ENCODE assay signal across 8 cellular contexts in the genomic region with DNA sequence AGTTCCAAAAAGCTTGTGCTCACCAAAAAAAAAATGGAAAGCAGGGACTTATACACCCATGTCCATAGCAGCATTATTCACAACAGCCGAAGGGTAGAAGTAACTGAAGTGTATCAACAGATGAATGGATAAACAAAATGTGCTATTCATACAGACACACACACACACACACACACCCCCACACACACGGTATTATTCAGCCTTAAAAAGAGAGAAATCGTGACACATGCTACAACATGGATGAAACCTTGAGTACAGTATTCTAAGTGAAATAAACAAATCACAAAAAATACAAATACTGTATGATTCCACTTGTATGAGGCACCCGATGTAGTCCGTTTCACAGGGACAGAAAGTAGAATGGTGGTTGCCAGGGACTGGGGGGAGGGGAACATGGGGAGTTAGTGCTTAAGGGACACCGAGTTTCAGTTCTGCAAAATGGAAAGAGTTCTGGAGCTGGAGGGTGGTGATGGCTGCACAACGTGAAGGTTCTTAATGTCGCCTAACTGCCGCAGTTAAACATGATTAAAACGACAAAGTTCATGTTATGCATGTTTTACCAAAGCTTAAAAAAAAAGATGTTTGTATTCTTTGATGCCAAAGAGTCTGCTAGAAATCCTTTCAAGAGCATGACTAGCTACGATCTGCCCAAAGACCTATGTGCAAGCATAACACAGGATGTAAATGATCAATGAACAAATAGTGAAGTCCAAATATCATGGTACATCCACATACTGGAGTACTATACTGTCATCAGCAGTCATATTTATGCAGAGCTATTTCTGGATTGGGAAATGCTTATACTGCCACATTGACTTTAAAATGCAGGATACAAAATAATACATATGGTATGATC. TPM values are rescaled to one million over a fixed set of nuclear protein-coding genes. Genes with fewer than 3 reads are reported as not detected.
DNase-seq lines count a peak whose midpoint lies in the region; ATAC-seq and TF ChIP-seq lines count a peak whose summit lies in the region.

No MANE protein-coding gene starts in this region.

- ATAC-seq in GM19452 (IDR thresholded peaks at IDR 0.05; ENCODE audit: unreplicated experiment) (peak; percentile 86), HG03139 (IDR thresholded peaks at IDR 0.05; ENCODE audit: unreplicated experiment) (peak; percentile 72)
- no peak for ATAC-seq in activated CD4-positive, alpha-beta T cell treated with anti-CD3 and anti-CD28 coated beads for 36 hours

- POLR2A ChIA-PET in activated CD4-positive, alpha-beta T cell treated with anti-CD3 and anti-CD28 coated beads for 36 hours (lab: Charles Lee): no interaction called here

- H3K27me3 Mint-ChIP-seq in activated CD4-positive, alpha-beta T cell treated with anti-CD3 and anti-CD28 coated beads for 36 hours: peaks cover 3% of the 10 kb centered on the region

- TF ChIP-seq POLR2A in sigmoid colon (IDR thresholded peaks at IDR 0.05): no peak

- H3K27ac Mint-ChIP-seq in activated CD4-positive, alpha-beta T cell treated with anti-CD3 and anti-CD28 coated beads for 36 hours: no peak overlapping the region

- H3K9me3 ChIP-seq in adipocyte (ENCODE audit: control insufficient read depth, low read length) (no peaks in the 10 kb centered on the region), sigmoid colon (no peaks in the 10 kb centered on the region)

- H3K4me1 Mint-ChIP-seq in activated CD4-positive, alpha-beta T cell treated with anti-CD3 and anti-CD28 coated beads for 36 hours: no peaks in the 10 kb centered on the region

- H3K27me3 ChIP-seq in adipocyte (replicated peaks; ENCODE audit: control insufficient read depth, insufficient read depth, low read length) (no peaks in the 10 kb centered on the region), sigmoid colon (no peaks in the 10 kb centered on the region)

- no peak for TF ChIP-seq EP300 in sigmoid colon (IDR thresholded peaks at IDR 0.05)

- intact Hi-C loops in sigmoid colon (cut with DNase I): loop anchor here (5.0 to 10.0 kb wide), 5 partner anchors 37 to 213 kb away; no protein-coding TSS in a partner anchor
- intact Hi-C loops in activated CD4-positive, alpha-beta T cell treated with anti-CD3 and anti-CD28 coated beads for 36 hours (cut with DNase I, micrococcal nuclease): no loop called here

- peak overlapping the region; percentile 50 for H3K9ac ChIP-seq in adipocyte (ENCODE audit: low read length)

- H3K36me3 ChIP-seq in adipocyte (ENCODE audit: control insufficient read depth, insufficient read depth, low read length, severe bottlenecking): no peaks in the 10 kb centered on the region
- H3K36me3 ChIP-seq in sigmoid colon: no peaks in the 10 kb centered on the region

- no peaks in the 10 kb centered on the region for H3K9me3 Mint-ChIP-seq in activated CD4-positive, alpha-beta T cell treated with anti-CD3 and anti-CD28 coated beads for 36 hours (ENCODE audit: low read depth)

- CTCF ChIA-PET in activated CD4-positive, alpha-beta T cell treated with anti-CD3 and anti-CD28 coated beads for 36 hours (lab: Charles Lee): no interaction called here

- peak overlapping the region; percentile 62 to 88 (median 86) for H3K27ac ChIP-seq in sigmoid colon

- H3K4me3 Mint-ChIP-seq in activated CD4-positive, alpha-beta T cell treated with anti-CD3 and anti-CD28 coated beads for 36 hours: no peak overlapping the region

- no peak for TF ChIP-seq CTCF in sigmoid colon (IDR thresholded peaks at IDR 0.05)

- DNase-seq in adipocyte (ENCODE audit: low read depth) (no peak), sigmoid colon (no peak), NCI-H82 treated with DMSO at 0.1 percent for 48 hours (lab: John Stamatoyannopoulos, UW; ENCODE audit: unreplicated experiment) (no peak), NCI-H2196 (lab: John Stamatoyannopoulos, UW; ENCODE audit: unreplicated experiment) (no peak), NCI-H1436 (lab: John Stamatoyannopoulos, UW) (no peak)
- no peak for DNase-seq in activated CD4-positive, alpha-beta T cell treated with anti-CD3 and anti-CD28 coated beads for 36 hours

- H3K4me3 ChIP-seq in adipocyte (ENCODE audit: low read length): peak overlapping the region; percentile 35
- no peak overlapping the region for H3K4me3 ChIP-seq in sigmoid colon

- no peaks in the 10 kb centered on the region for H3K36me3 Mint-ChIP-seq in activated CD4-positive, alpha-beta T cell treated with anti-CD3 and anti-CD28 coated beads for 36 hours (ENCODE audit: low read depth)

- WGBS in sigmoid colon, 2 donors: 41 to 49% methylated on average over 11 of the region's 11 CpGs

- H3K4me1 ChIP-seq in adipocyte (ENCODE audit: control insufficient read depth, insufficient read depth, low read length) (peaks cover 77% of the 10 kb centered on the region), sigmoid colon (peaks cover 0 to 100% (median 94%) of the 10 kb centered on the region in 4 donors)

RNA-seq across cellular contexts. Expression of gene TNS3, which starts 7.2 kb away (rescaled TPM):
- 10 to 100 TPM; 17.8 to 43.8 (median 28.2) TPM for total RNA-seq in sigmoid colon
- 10 to 100 TPM; 17.4 to 29.6 (median 28.8) TPM for polyA plus RNA-seq in sigmoid colon
- under 1 TPM; 0.11 TPM for total RNA-seq in activated CD4-positive, alpha-beta T cell treated with anti-CD3 and anti-CD28 coated beads for 36 hours

Comparison
In these comparisons a context has a peak if more than half of its experiments do, and no peak if none do; other contexts are left out.
1. RNA of gene TNS3, which starts 7.2 kb away (total RNA-seq): 17.8 to 43.8 TPM in sigmoid colon; 0.11 TPM in activated CD4-positive, alpha-beta T cell treated with anti-CD3 and anti-CD28 coated beads for 36 hours; every median in the first group is over 10 times any median in the second.